In genomic region chr5:33260098-33260497, GRCh38 we compare ENCODE assay signal across 23 cellular contexts.
"Had no signal": no experiment of that assay in that cellular context is flagged by ENCODE, and none has a peak within 500 bp of the region (broad histone marks: within the 10 kb centered on the region; RNA-seq: fewer than 3 reads in every experiment).

No MANE protein-coding gene starts in this region.

- H2AFZ ChIP-seq: hepatocyte, neural progenitor cell had no signal

- H3K27ac Mint-ChIP-seq: activated CD8-positive, alpha-beta T cell treated with anti-CD3 and anti-CD28 coated beads, Interleukin-2, amount 10 ng/mL, durations not matched to agents 7 days and 5 days; activated naive CD8-positive, alpha-beta T cell; endodermal cell; mesothelial cell of epicardium; naive thymus-derived CD8-positive, alpha-beta T cell; neural progenitor cell had no signal

- H3K9me3 ChIP-seq: adrenal gland had no signal

- H3K4me1 ChIP-seq: adrenal gland, ascending aorta, neural progenitor cell, upper lobe of left lung had no signal

- H3K4me3 Mint-ChIP-seq: activated CD8-positive, alpha-beta T cell treated with anti-CD3 and anti-CD28 coated beads, Interleukin-2, amount 10 ng/mL, durations not matched to agents 7 days and 5 days; activated naive CD8-positive, alpha-beta T cell; endodermal cell; mesothelial cell of epicardium; naive thymus-derived CD8-positive, alpha-beta T cell; neural progenitor cell had no signal

- H3K27me3 Mint-ChIP-seq: activated naive CD8-positive, alpha-beta T cell had no signal

- H3K79me2 ChIP-seq: hepatocyte had no signal

- H3K4me1 Mint-ChIP-seq: naive thymus-derived CD8-positive, alpha-beta T cell; neural progenitor cell had no signal

- H3K27ac ChIP-seq: adrenal gland, ascending aorta, coronary artery, epithelial cell of prostate, hepatocyte, left ventricle myocardium inferior, neural progenitor cell, upper lobe of left lung, VCaP had no signal

- DNase-seq: activated CD4-positive, alpha-beta T cell treated with anti-CD3 and anti-CD28 coated beads, Interleukin-2, amount 50 U/mL, for 1 hour; activated CD4-positive, CD25-positive, alpha-beta regulatory T cell treated with anti-CD3 and anti-CD28 coated beads, Interleukin-2, amount 50 U/mL, for 72 hours; activated CD8-positive, alpha-beta T cell treated with anti-CD3 and anti-CD28 coated beads, Interleukin-2, amount 10 ng/mL, durations not matched to agents 7 days and 5 days; activated naive CD4-positive, alpha-beta T cell; activated T-cell treated with anti-CD3 and anti-CD28 coated beads, Interleukin-2, amount 50 U/mL, for 1 hour; adrenal gland; endodermal cell; foreskin keratinocyte; left ventricle myocardium inferior; mammary epithelial cell; naive thymus-derived CD8-positive, alpha-beta T cell; stimulated activated CD4-positive, alpha-beta T cell treated with anti-CD3 and anti-CD28 coated beads, Interleukin-4, amount 100 ng/mL, for 4 hours; stimulated activated naive CD8-positive, alpha-beta T cell treated with anti-CD3 and anti-CD28 coated beads, Interleukin-15, Interleukin-2, amounts not matched to agents 100 U/mL and 50 U/mL, for 24 hours; upper lobe of left lung had no signal

- H3K4me2 ChIP-seq: hepatocyte, neural progenitor cell had no signal

- H3K36me3 Mint-ChIP-seq: activated naive CD8-positive, alpha-beta T cell; neural progenitor cell had no signal

- H3K27me3 ChIP-seq: adrenal gland, ascending aorta, foreskin keratinocyte, hepatocyte, neural progenitor cell, upper lobe of left lung had no signal

- H3K36me3 ChIP-seq: adrenal gland, ascending aorta, left ventricle myocardium inferior, neural progenitor cell, upper lobe of left lung had no signal

- H3K9ac ChIP-seq: neural progenitor cell had no signal

- ATAC-seq: activated CD8-positive, alpha-beta T cell treated with anti-CD3 and anti-CD28 coated beads, Interleukin-2, amount 10 ng/mL, durations not matched to agents 7 days and 5 days; foreskin keratinocyte; naive thymus-derived CD8-positive, alpha-beta T cell; stimulated activated naive CD8-positive, alpha-beta T cell treated with anti-CD3 and anti-CD28 coated beads, Interleukin-15, Interleukin-2, amounts not matched to agents 100 U/mL and 50 U/mL, for 24 hours had no signal

- FAIRE-seq: bronchial epithelial cell had no signal

- H3K4me3 ChIP-seq: adrenal gland, ascending aorta, coronary artery, hepatocyte, left ventricle myocardium inferior, neural progenitor cell, upper lobe of left lung had no signal
